In genomic region chr11:45411221-45411946, GRCh38 we compare ENCODE assay signal across 14 cellular contexts.
DNase-seq lines count a peak whose midpoint lies in the region; ATAC-seq, FAIRE-seq and TF ChIP-seq lines count a peak whose summit lies in the region.
"Had no signal": no experiment of that assay in that cellular context is flagged by ENCODE, and none has a peak within 500 bp of the region (broad histone marks: within the 10 kb centered on the region; RNA-seq: fewer than 3 reads in every experiment).

No MANE protein-coding gene starts in this region.

- no peak for TF ChIP-seq CTCF in WERI-Rb-1 (IDR thresholded peaks at IDR 0.05; ENCODE audit: low read depth, low read length)
- no peak for TF ChIP-seq CTCF in fibroblast of pulmonary artery (IDR thresholded peaks at IDR 0.05; ENCODE audit: low read length, missing control alignments)
- no peak for TF ChIP-seq CTCF in osteocyte (IDR thresholded peaks at IDR 0.05)

- H3K27ac ChIP-seq in WERI-Rb-1, result peak overlapping the region; percentile 80
- H3K27ac ChIP-seq: testis had no signal

- no peaks in the 10 kb centered on the region for H3K27me3 Mint-ChIP-seq in osteocyte (ENCODE audit: unreplicated experiment)
- H3K27me3 Mint-ChIP-seq in activated naive CD4-positive, alpha-beta T cell treated with anti-CD3 and anti-CD28 coated beads, Interleukin-2, amount 10 ng/mL, durations not matched to agents 7 days and 5 days, result peaks cover 56% of the 10 kb centered on the region

- CTCF ChIA-PET in activated naive CD4-positive, alpha-beta T cell treated with anti-CD3 and anti-CD28 coated beads, Interleukin-2, amount 10 ng/mL, durations not matched to agents 7 days and 5 days (lab: Charles Lee), result interaction anchor here (1.6 to 1.9 kb wide), 2 partner anchors 243 to 246 kb away, joined by 3 to 4 read pairs; no protein-coding TSS in a partner anchor

- ATAC-seq in GM21515 (IDR thresholded peaks at IDR 0.05; ENCODE audit: unreplicated experiment) (no peak), GM19452 (IDR thresholded peaks at IDR 0.05; ENCODE audit: unreplicated experiment) (no peak)
- ATAC-seq: activated CD8-positive, alpha-beta memory T cell treated with anti-CD3 and anti-CD28 coated beads, Interleukin-2, amount 10 ng/mL, durations not matched to agents 7 days and 5 days; CD8-positive, alpha-beta T cell; right cardiac atrium had no signal

- no peaks in the 10 kb centered on the region for H3K36me3 ChIP-seq in WERI-Rb-1

- H3K4me3 ChIP-seq in WERI-Rb-1 (ENCODE audit: low read depth, low read length), result no peak overlapping the region
- no peak overlapping the region for H3K4me3 ChIP-seq in fibroblast of pulmonary artery (replicated peaks; ENCODE audit: low read depth, low read length)
- H3K4me3 ChIP-seq: testis had no signal

- H3K9me3 ChIP-seq in WERI-Rb-1 (ENCODE audit: severe bottlenecking), result no peaks in the 10 kb centered on the region
- H3K9me3 ChIP-seq: testis had no signal

- H3K36me3 Mint-ChIP-seq in osteocyte (ENCODE audit: unreplicated experiment), result no peaks in the 10 kb centered on the region
- no peaks in the 10 kb centered on the region for H3K36me3 Mint-ChIP-seq in activated naive CD4-positive, alpha-beta T cell treated with anti-CD3 and anti-CD28 coated beads, Interleukin-2, amount 10 ng/mL, durations not matched to agents 7 days and 5 days
- H3K36me3 Mint-ChIP-seq: activated CD8-positive, alpha-beta memory T cell treated with anti-CD3 and anti-CD28 coated beads, Interleukin-2, amount 10 ng/mL, durations not matched to agents 7 days and 5 days; activated naive CD8-positive, alpha-beta T cell treated with anti-CD3 and anti-CD28 coated beads, Interleukin-2, amount 10 ng/mL, durations not matched to agents 7 days and 5 days; CD8-positive, alpha-beta T cell had no signal

- no peak for FAIRE-seq in H54 (lab: Jason Lieb, UNC)

- no peaks in the 10 kb centered on the region for H3K9me3 Mint-ChIP-seq in osteocyte (ENCODE audit: unreplicated experiment)
- H3K9me3 Mint-ChIP-seq in activated naive CD4-positive, alpha-beta T cell treated with anti-CD3 and anti-CD28 coated beads, Interleukin-2, amount 10 ng/mL, durations not matched to agents 7 days and 5 days, result no peaks in the 10 kb centered on the region
- H3K9me3 Mint-ChIP-seq: activated naive CD8-positive, alpha-beta T cell treated with anti-CD3 and anti-CD28 coated beads, Interleukin-2, amount 10 ng/mL, durations not matched to agents 7 days and 5 days; CD8-positive, alpha-beta T cell had no signal

- peaks cover 32% of the 10 kb centered on the region for H3K4me1 Mint-ChIP-seq in osteocyte (ENCODE audit: unreplicated experiment)
- no peaks in the 10 kb centered on the region for H3K4me1 Mint-ChIP-seq in activated naive CD4-positive, alpha-beta T cell treated with anti-CD3 and anti-CD28 coated beads, Interleukin-2, amount 10 ng/mL, durations not matched to agents 7 days and 5 days
- H3K4me1 Mint-ChIP-seq: activated CD8-positive, alpha-beta memory T cell treated with anti-CD3 and anti-CD28 coated beads, Interleukin-2, amount 10 ng/mL, durations not matched to agents 7 days and 5 days; activated naive CD8-positive, alpha-beta T cell treated with anti-CD3 and anti-CD28 coated beads, Interleukin-2, amount 10 ng/mL, durations not matched to agents 7 days and 5 days had no signal

- peak overlapping the region; percentile 81 for H3K27ac Mint-ChIP-seq in osteocyte (ENCODE audit: unreplicated experiment)
- H3K27ac Mint-ChIP-seq in activated naive CD4-positive, alpha-beta T cell treated with anti-CD3 and anti-CD28 coated beads, Interleukin-2, amount 10 ng/mL, durations not matched to agents 7 days and 5 days, result no peak overlapping the region
- H3K27ac Mint-ChIP-seq: activated CD8-positive, alpha-beta memory T cell treated with anti-CD3 and anti-CD28 coated beads, Interleukin-2, amount 10 ng/mL, durations not matched to agents 7 days and 5 days; activated naive CD8-positive, alpha-beta T cell treated with anti-CD3 and anti-CD28 coated beads, Interleukin-2, amount 10 ng/mL, durations not matched to agents 7 days and 5 days; CD8-positive, alpha-beta T cell had no signal

- no peaks in the 10 kb centered on the region for H3K27me3 ChIP-seq in WERI-Rb-1 (ENCODE audit: insufficient read depth, low read depth, severe bottlenecking)
- H3K27me3 ChIP-seq: testis had no signal

- H3K4me3 Mint-ChIP-seq in osteocyte (ENCODE audit: unreplicated experiment), result peak overlapping the region; percentile 49
- no peak overlapping the region for H3K4me3 Mint-ChIP-seq in activated naive CD4-positive, alpha-beta T cell treated with anti-CD3 and anti-CD28 coated beads, Interleukin-2, amount 10 ng/mL, durations not matched to agents 7 days and 5 days
- H3K4me3 Mint-ChIP-seq: activated CD8-positive, alpha-beta memory T cell treated with anti-CD3 and anti-CD28 coated beads, Interleukin-2, amount 10 ng/mL, durations not matched to agents 7 days and 5 days; activated naive CD8-positive, alpha-beta T cell treated with anti-CD3 and anti-CD28 coated beads, Interleukin-2, amount 10 ng/mL, durations not matched to agents 7 days and 5 days; CD8-positive, alpha-beta T cell had no signal

- no peak for TF ChIP-seq POLR2A in H54 (IDR thresholded peaks at IDR 0.05; ENCODE audit: low read depth, low read length)

- peak; percentile 42 for DNase-seq in H54 (ENCODE audit: insufficient read length, low spot score)
- no peak for DNase-seq in WERI-Rb-1
- peak; percentile 28 for DNase-seq in fibroblast of pulmonary artery (ENCODE audit: low read depth)
- no peak for DNase-seq in osteocyte (ENCODE audit: extremely low spot score, unreplicated experiment)
- DNase-seq in activated naive CD4-positive, alpha-beta T cell treated with anti-CD3 and anti-CD28 coated beads, Interleukin-2, amount 10 ng/mL, durations not matched to agents 7 days and 5 days, result no peak
- no peak for DNase-seq in HuH-7.5 (ENCODE audit: low spot score)
- DNase-seq: activated CD8-positive, alpha-beta memory T cell treated with anti-CD3 and anti-CD28 coated beads, Interleukin-2, amount 10 ng/mL, durations not matched to agents 7 days and 5 days; activated naive CD8-positive, alpha-beta T cell treated with anti-CD3 and anti-CD28 coated beads, Interleukin-2, amount 10 ng/mL, durations not matched to agents 7 days and 5 days; CD8-positive, alpha-beta T cell; right cardiac atrium; Right ventricle myocardium superior; testis had no signal

Comparison
In these comparisons a context has a peak if more than half of its experiments do, and no peak if none do; other contexts are left out.
1. DNase-seq: peak in H54 (single experiment) and fibroblast of pulmonary artery (single experiment); none in WERI-Rb-1 (single experiment), osteocyte (single experiment), activated naive CD4-positive, alpha-beta T cell treated with anti-CD3 and anti-CD28 coated beads, Interleukin-2, amount 10 ng/mL, durations not matched to agents 7 days and 5 days (single experiment) and HuH-7.5 (single experiment).